Comparison of ENCODE assay signal across 10 cellular contexts in the genomic region with DNA sequence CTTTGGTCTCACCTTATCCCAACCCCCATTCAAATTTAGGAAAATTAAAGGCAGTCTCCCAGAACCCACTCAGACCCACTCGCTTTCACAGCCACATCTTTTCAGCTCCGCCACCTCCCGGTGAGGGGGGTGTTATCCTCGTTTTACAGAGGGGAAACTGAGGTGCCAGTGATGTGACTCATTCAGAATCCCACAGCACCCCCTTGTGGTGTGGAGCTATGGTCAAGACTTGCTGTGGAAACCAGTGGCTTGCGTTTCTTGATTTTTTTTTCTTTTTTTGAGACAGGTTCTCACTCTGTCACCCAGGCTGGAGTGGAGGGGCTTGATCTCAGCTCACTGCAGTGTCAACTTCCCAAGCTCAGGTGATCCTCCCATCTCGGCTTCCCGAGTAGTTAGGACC. TPM values are rescaled to one million over a fixed set of nuclear protein-coding genes. Genes with fewer than 3 reads are reported as not detected.
A peak's percentile ranks its signal among the peaks of the same experiment; 100 is the strongest.
DNase-seq lines count a peak whose midpoint lies in the region; ATAC-seq, FAIRE-seq and TF ChIP-seq lines count a peak whose summit lies in the region.
"Had no signal": no experiment of that assay in that cellular context is flagged by ENCODE, and none has a peak within 500 bp of the region (broad histone marks: within the 10 kb centered on the region; RNA-seq: fewer than 3 reads in every experiment).

No MANE protein-coding gene starts in this region.

- no peaks in the 10 kb centered on the region for H3K27me3 ChIP-seq in K562 (ENCODE audit: control insufficient read depth in 2 of 2, insufficient read depth in 2 of 2, low read length in 2 of 2)
- H3K27me3 ChIP-seq: pancreas, vagina had no signal

- no peak overlapping the region for H3K4me3 ChIP-seq in K562
- H3K4me3 ChIP-seq: pancreas, vagina had no signal

- no peaks in the 10 kb centered on the region for H3K4me1 ChIP-seq in K562 (replicated peaks in 1 of 2; ENCODE audit: control insufficient read depth in 2 of 2, insufficient read depth in 2 of 2, low read length in 2 of 2)
- H3K4me1 ChIP-seq: pancreas, vagina had no signal

- BruUV-seq in K562 (replicated peaks; lab: Mats Ljungman, UMichigan): no TSS peak

- intact Hi-C loops in K562 (cut with micrococcal nuclease): loop anchor here (10.0 kb wide), 1 partner anchor 97 kb away; no protein-coding TSS in a partner anchor

- ATAC-seq in K562 (0 out of 3 replicates have a peak, but pooled peaks have one; percentile 43), GM21360 (IDR thresholded peaks at IDR 0.05; ENCODE audit: unreplicated experiment) (no peak)

- no peak overlapping the region for H3K27ac Mint-ChIP-seq in osteocyte (ENCODE audit: unreplicated experiment)

- no peaks in the 10 kb centered on the region for H3K9me1 ChIP-seq in K562 (ENCODE audit: control insufficient read depth, insufficient read depth, low read length)

- FAIRE-seq in K562 (lab: Jason Lieb, UNC): no peak
- FAIRE-seq: pancreas had no signal

- no peaks in the 10 kb centered on the region for H3K36me3 ChIP-seq in K562 (ENCODE audit: control insufficient read depth, insufficient read depth, low read length)
- H3K36me3 ChIP-seq: pancreas, vagina had no signal

- peaks cover 14% of the 10 kb centered on the region for H3K4me1 Mint-ChIP-seq in osteocyte (ENCODE audit: unreplicated experiment)

- POLR2A ChIA-PET in K562 (lab: Yijun Ruan, JAX): interaction anchor here (0.6 kb wide), 2 partner anchors 18 to 28 kb away, joined by 3 read pairs; no protein-coding TSS in a partner anchor

- H3K9me3 Mint-ChIP-seq in osteocyte (ENCODE audit: unreplicated experiment): no peaks in the 10 kb centered on the region

- H2AFZ ChIP-seq in K562 (ENCODE audit: low read depth, low read length): no peak overlapping the region

- peak; percentile 50 for TF ChIP-seq CTCF in GM10266 (IDR thresholded peaks at IDR 0.05; ENCODE audit: control insufficient read depth, insufficient read depth, low read depth, missing control alignments)
- peak; percentile 36 to 57 (median 55) for TF ChIP-seq CTCF in K562 (IDR thresholded peaks at IDR 0.05 in 2 of 3, conservative IDR thresholded peaks at IDR 0.05 in 1 of 3; ENCODE audit: insufficient read depth in 2 of 3, low read depth in 1 of 3, low read length in 3 of 3)
- TF ChIP-seq CTCF in osteocyte (IDR thresholded peaks at IDR 0.05): peak; percentile 37

- DNase-seq in GM10266 (ENCODE audit: extremely low spot score) (no peak), NCI-H526 (lab: John Stamatoyannopoulos, UW) (peak; percentile 2 to 25), K562 (ENCODE audit: extremely low read depth in 1 of 4, low spot score in 3 of 4) (peak in 3 of 4 experiments; percentile 11 to 34 (median 12)), osteocyte (ENCODE audit: extremely low spot score, unreplicated experiment) (no peak), NCI-H1694 treated with DMSO at 0.1 percent for 48 hours (lab: John Stamatoyannopoulos, UW) (no peak), NCI-H187 treated with DMSO at 0.1 percent for 48 hours (lab: John Stamatoyannopoulos, UW) (no peak), NCI-H2081 (lab: John Stamatoyannopoulos, UW) (no peak)

- no peak overlapping the region for H3K9ac ChIP-seq in K562 (ENCODE audit: insufficient read depth in 1 of 2, low read depth in 2 of 2, low read length in 2 of 2)

- no peak for TF ChIP-seq EP300 in K562 (IDR thresholded peaks at IDR 0.05; ENCODE audit: low read length)

- no peaks in the 10 kb centered on the region for H4K20me1 ChIP-seq in K562 (replicated peaks; ENCODE audit: control insufficient read depth, insufficient read depth, low read length)

- no peak for TF ChIP-seq POLR2A in K562 (conservative IDR thresholded peaks at IDR 0.05)

- WGBS in K562 (ENCODE audit: insufficient coverage, low coverage, missing lambda C conversion rate): 45% methylated on average over 6 of the region's 7 CpGs

- H3K36me3 Mint-ChIP-seq in osteocyte (ENCODE audit: unreplicated experiment): no peaks in the 10 kb centered on the region

- no peak overlapping the region for H3K4me3 Mint-ChIP-seq in osteocyte (ENCODE audit: unreplicated experiment)

- H3K27me3 Mint-ChIP-seq in osteocyte (ENCODE audit: unreplicated experiment): no peaks in the 10 kb centered on the region

- no peaks in the 10 kb centered on the region for H3K9me3 ChIP-seq in K562 (replicated peaks; ENCODE audit: control insufficient read depth, insufficient read depth, low read depth, low read length)
- H3K9me3 ChIP-seq: pancreas, vagina had no signal

- CTCF ChIA-PET in K562 (lab: Yijun Ruan, JAX; ENCODE audit: low intra/inter-chr PET ratio): interaction anchor here (0.6 to 0.8 kb wide), 2 partner anchors 99 to 100 kb away, joined by 3 to 5 read pairs; no protein-coding TSS in a partner anchor

- no peak overlapping the region for H3K27ac ChIP-seq in K562 (ENCODE audit: extremely low read depth, low read depth, low read length)
- H3K27ac ChIP-seq: pancreas, vagina had no signal

- H3K79me2 ChIP-seq in K562 (ENCODE audit: control insufficient read depth, insufficient read depth, low read length): no peaks in the 10 kb centered on the region

- TF ChIP-seq RAD21 in K562 (CRISPR knock-in tag; conservative IDR thresholded peaks at IDR 0.05 in 1 of 2, IDR thresholded peaks at IDR 0.05 in 1 of 2): peak in 1 of 2 experiments; percentile 45; a peak in 3 of 4 replicates

- in situ Hi-C loops in K562 (cut with MboI): no loop called here

- H3K4me2 ChIP-seq in K562 (ENCODE audit: insufficient read depth, low read length): no peak overlapping the region

TF ChIP-seq in K562, 482 proteins besides CTCF, POLR2A, EP300 and RAD21 (continues in another document):
- TF ChIP-seq ZNF224 (CRISPR knock-in tag; IDR thresholded peaks at IDR 0.05) (no peak), MECOM (CRISPR knock-in tag; IDR thresholded peaks at IDR 0.05) (no peak), BCOR (IDR thresholded peaks at IDR 0.05) (0 out of 2 replicates have a peak, but pooled peaks have one; percentile 41), JUND (IDR thresholded peaks at IDR 0.05; ENCODE audit: borderline replicate concordance, low read depth, low read length) (0 out of 2 replicates have a peak, but pooled peaks have one; percentile 22), JUND (tag; IDR thresholded peaks at IDR 0.05; ENCODE audit: borderline replicate concordance, low read depth, low read length) (no peak), ARID2 (IDR thresholded peaks at IDR 0.05) (peak; percentile 44; the same call in 1 of the 2 replicates), ZNF778 (CRISPR knock-in tag; IDR thresholded peaks at IDR 0.05) (no peak), RBM15 (IDR thresholded peaks at IDR 0.05; ENCODE audit: insufficient read depth, low read length) (no peak), SMARCC2 (IDR thresholded peaks at IDR 0.05; ENCODE audit: low read depth) (no peak), ZNF668 (CRISPR knock-in tag; IDR thresholded peaks at IDR 0.05) (no peak), CC2D1A (IDR thresholded peaks at IDR 0.05) (peak; percentile 42; the same call in 1 of the 2 replicates), KLF6 (CRISPR knock-in tag; IDR thresholded peaks at IDR 0.05; ENCODE audit: borderline replicate concordance) (no peak)
- TF ChIP-seq, protein P1, sequence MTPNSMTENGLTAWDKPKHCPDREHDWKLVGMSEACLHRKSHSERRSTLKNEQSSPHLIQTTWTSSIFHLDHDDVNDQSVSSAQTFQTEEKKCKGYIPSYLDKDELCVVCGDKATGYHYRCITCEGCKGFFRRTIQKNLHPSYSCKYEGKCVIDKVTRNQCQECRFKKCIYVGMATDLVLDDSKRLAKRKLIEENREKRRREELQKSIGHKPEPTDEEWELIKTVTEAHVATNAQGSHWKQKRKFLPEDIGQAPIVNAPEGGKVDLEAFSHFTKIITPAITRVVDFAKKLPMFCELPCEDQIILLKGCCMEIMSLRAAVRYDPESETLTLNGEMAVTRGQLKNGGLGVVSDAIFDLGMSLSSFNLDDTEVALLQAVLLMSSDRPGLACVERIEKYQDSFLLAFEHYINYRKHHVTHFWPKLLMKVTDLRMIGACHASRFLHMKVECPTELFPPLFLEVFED (CRISPR knock-in tag; conservative IDR thresholded peaks at IDR 0.05): no peak
- TF ChIP-seq, protein P2, sequence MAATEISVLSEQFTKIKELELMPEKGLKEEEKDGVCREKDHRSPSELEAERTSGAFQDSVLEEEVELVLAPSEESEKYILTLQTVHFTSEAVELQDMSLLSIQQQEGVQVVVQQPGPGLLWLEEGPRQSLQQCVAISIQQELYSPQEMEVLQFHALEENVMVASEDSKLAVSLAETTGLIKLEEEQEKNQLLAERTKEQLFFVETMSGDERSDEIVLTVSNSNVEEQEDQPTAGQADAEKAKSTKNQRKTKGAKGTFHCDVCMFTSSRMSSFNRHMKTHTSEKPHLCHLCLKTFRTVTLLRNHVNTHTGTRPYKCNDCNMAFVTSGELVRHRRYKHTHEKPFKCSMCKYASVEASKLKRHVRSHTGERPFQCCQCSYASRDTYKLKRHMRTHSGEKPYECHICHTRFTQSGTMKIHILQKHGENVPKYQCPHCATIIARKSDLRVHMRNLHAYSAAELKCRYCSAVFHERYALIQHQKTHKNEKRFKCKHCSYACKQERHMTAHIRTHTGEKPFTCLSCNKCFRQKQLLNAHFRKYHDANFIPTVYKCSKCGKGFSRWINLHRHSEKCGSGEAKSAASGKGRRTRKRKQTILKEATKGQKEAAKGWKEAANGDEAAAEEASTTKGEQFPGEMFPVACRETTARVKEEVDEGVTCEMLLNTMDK (IDR thresholded peaks at IDR 0.05; ENCODE audit: borderline replicate concordance, insufficient read depth, low read depth, low read length, poor library complexity, severe bottlenecking): no peak

RNA-seq across cellular contexts. Expression of a gene that starts 27.6 kb away (rescaled TPM):
- 9.9 and 16.2 TPM in 2 replicates for total RNA-seq in K562 (2011; cell fraction: chromatin; rRNA removed; ENCODE audit: low replicate concordance)
- 6.5 and 13.2 TPM in 2 replicates for total RNA-seq in K562 (2011; cell fraction: nucleolus; rRNA removed)
- total RNA-seq in K562 (2011; cell fraction: nucleoplasm; rRNA removed): 16.4 and 30.7 TPM in 2 replicates
- 3.6 and 3.8 TPM in 2 replicates for total RNA-seq in K562 (2014; rRNA removed)
- total RNA-seq in K562 (2014; rRNA removed; fragmentation: Illumina TruSeq; extraction: Trizol): 4.4 and 5.2 TPM in 2 replicates
- 4.8 and 4.9 TPM in 2 replicates for total RNA-seq in K562 (2015; rRNA removed; fragmentation: Illumina TruSeq; extraction: Trizol)
- total RNA-seq in K562 (2021): 4.5 and 6.1 TPM in 2 replicates
- polyA plus RNA-seq in K562 (2011; rRNA removed): 6.8 and 8.5 TPM in 2 replicates
- 4.2 and 4.6 TPM in 2 replicates for polyA plus RNA-seq in K562 (2011; cell fraction: cytosol; rRNA removed)
- polyA plus RNA-seq in K562 (2011; cell fraction: nucleus; rRNA removed): 9.2 and 10.1 TPM in 2 replicates
- polyA plus RNA-seq in K562 (2012): 3.4 and 4.2 TPM in 2 replicates
- 5.0 and 5.4 TPM in 2 replicates for polyA plus RNA-seq in K562 (2014; fragmentation: Illumina TruSeq; extraction: Trizol)
- 1 to 10 TPM in 1 of 2 experiments, under 1 TPM in 1; 0.76 to 1.8 TPM for polyA plus RNA-seq in K562 (2014; fragmentation: Nextera tagmentation; extraction: Ambion mirVana)
- 4.9 and 6.0 TPM in 2 replicates for polyA plus RNA-seq in K562 (2014; rRNA removed)
- 13.0 and 13.6 TPM in 2 replicates for polyA minus RNA-seq in K562 (2011; rRNA and poly(A)+ RNA removed)
- polyA minus RNA-seq in K562 (2011; cell fraction: cytosol; rRNA and poly(A)+ RNA removed): 1.9 and 2.6 TPM in 2 replicates
- polyA minus RNA-seq in K562 (2011; cell fraction: nucleus; rRNA and poly(A)+ RNA removed): 11.3 and 16.9 TPM in 2 replicates
- 6.2 and 6.3 TPM in 2 replicates for total RNA-seq in osteocyte

Comparison
In these comparisons a context has a peak if more than half of its experiments do, and no peak if none do; other contexts are left out.
1. DNase-seq: peak in NCI-H526 (2 of 2) and K562 (3 of 4); none in GM10266 (single experiment), osteocyte (single experiment), NCI-H1694 treated with DMSO at 0.1 percent for 48 hours (single experiment), NCI-H187 treated with DMSO at 0.1 percent for 48 hours (single experiment) and NCI-H2081 (0 of 2).
2. Peak in every context shown above with its lines, with median percentiles within 50 percentile points of each other: CTCF ChIP-seq.